Comparison of ENCODE assay signal across 9 cellular contexts in genomic region chr1:164602480-164603093, GRCh38. TPM values are rescaled to one million over a fixed set of nuclear protein-coding genes. Genes with fewer than 3 reads are reported as not detected.
DNase-seq lines count a peak whose midpoint lies in the region; ATAC-seq and TF ChIP-seq lines count a peak whose summit lies in the region.
"Had no signal": no experiment of that assay in that cellular context is flagged by ENCODE, and none has a peak within 500 bp of the region (broad histone marks: within the 10 kb centered on the region; RNA-seq: fewer than 3 reads in every experiment).

No MANE protein-coding gene starts in this region.

- CTCF ChIA-PET in PC-3 (lab: Charles Lee) = interaction anchor here (0.6 to 1.1 kb wide), 5 partner anchors 92 to 471 kb away, joined by 3 to 13 read pairs (median 4); no protein-coding TSS in a partner anchor

- no peaks in the 10 kb centered on the region for H3K4me1 Mint-ChIP-seq in activated naive CD8-positive, alpha-beta T cell treated with anti-CD3 and anti-CD28 coated beads for 36 hours
- H3K4me1 Mint-ChIP-seq in activated CD4-positive, alpha-beta T cell treated with anti-CD3 and anti-CD28 coated beads, Interleukin-2, amount 10 ng/mL, durations not matched to agents 24 days and 14 days = no peaks in the 10 kb centered on the region

- H3F3A ChIP-seq in PC-3 (ENCODE audit: low read length, unreplicated experiment) = no peaks in the 10 kb centered on the region

- no peaks in the 10 kb centered on the region for H3K9me2 ChIP-seq in PC-3 (replicated peaks; ENCODE audit: low read length)

- peaks cover 33% of the 10 kb centered on the region for H3K4me1 ChIP-seq in PC-3 (ENCODE audit: insufficient read depth, low read length)
- peaks cover 5% of the 10 kb centered on the region for H3K4me1 ChIP-seq in foreskin keratinocyte

- no peak for TF ChIP-seq CTCF in PC-3 (conservative IDR thresholded peaks at IDR 0.05; ENCODE audit: low read depth, low read length)
- TF ChIP-seq CTCF in foreskin keratinocyte (conservative IDR thresholded peaks at IDR 0.05) = peak; percentile 25

- DNase-seq in EH (ENCODE audit: low read depth) = peak; percentile 72
- peak; percentile 37 for DNase-seq in PC-3
- peak in 1 of 2 donors; percentile 41 for DNase-seq in foreskin keratinocyte
- DNase-seq in putamen (ENCODE audit: low spot score) = peak; percentile 41
- DNase-seq in activated naive CD8-positive, alpha-beta T cell treated with anti-CD3 and anti-CD28 coated beads for 36 hours = no peak
- no peak for DNase-seq in activated CD4-positive, alpha-beta T cell treated with anti-CD3 and anti-CD28 coated beads, Interleukin-2, amount 10 ng/mL, durations not matched to agents 24 days and 14 days
- DNase-seq in activated naive CD4-positive, alpha-beta T cell treated with anti-CD3 and anti-CD28 coated beads, Interleukin-2, amount 50 U/mL, for 16 hours = no peak

- H3K4me3 ChIP-seq in PC-3 (ENCODE audit: low read length) = peak overlapping the region; percentile 37

- H3K9ac ChIP-seq in PC-3 (ENCODE audit: low read length) = no peak overlapping the region

- peak overlapping the region; percentile 76 for H3K4me2 ChIP-seq in PC-3 (ENCODE audit: low read length)

- H3K9me3 Mint-ChIP-seq in activated naive CD8-positive, alpha-beta T cell treated with anti-CD3 and anti-CD28 coated beads for 36 hours = no peaks in the 10 kb centered on the region
- no peaks in the 10 kb centered on the region for H3K9me3 Mint-ChIP-seq in activated CD4-positive, alpha-beta T cell treated with anti-CD3 and anti-CD28 coated beads, Interleukin-2, amount 10 ng/mL, durations not matched to agents 24 days and 14 days

- H3K27ac ChIP-seq in PC-3 (ENCODE audit: low read length) (no peak overlapping the region), foreskin keratinocyte (peak overlapping the region; percentile 38)

- H3K27ac Mint-ChIP-seq in activated naive CD8-positive, alpha-beta T cell treated with anti-CD3 and anti-CD28 coated beads for 36 hours = no peak overlapping the region
- no peak overlapping the region for H3K27ac Mint-ChIP-seq in activated CD4-positive, alpha-beta T cell treated with anti-CD3 and anti-CD28 coated beads, Interleukin-2, amount 10 ng/mL, durations not matched to agents 24 days and 14 days
- H3K27ac Mint-ChIP-seq: activated naive CD8-positive, alpha-beta T cell had no signal

- BruUV-seq in PC-3 (replicated peaks; lab: Mats Ljungman, UMichigan) = no TSS peak

- H3K79me2 ChIP-seq in PC-3 (ENCODE audit: low read length) = no peaks in the 10 kb centered on the region

- no peaks in the 10 kb centered on the region for H4K20me1 ChIP-seq in PC-3 (ENCODE audit: low read length)

- peaks cover 8% of the 10 kb centered on the region for H3K27me3 Mint-ChIP-seq in activated naive CD8-positive, alpha-beta T cell treated with anti-CD3 and anti-CD28 coated beads for 36 hours
- no peaks in the 10 kb centered on the region for H3K27me3 Mint-ChIP-seq in activated CD4-positive, alpha-beta T cell treated with anti-CD3 and anti-CD28 coated beads, Interleukin-2, amount 10 ng/mL, durations not matched to agents 24 days and 14 days
- H3K27me3 Mint-ChIP-seq: activated naive CD8-positive, alpha-beta T cell had no signal

- POLR2A ChIA-PET in PC-3 (lab: Charles Lee; ENCODE audit: unreplicated experiment) = interaction anchor here (0.6 to 1.5 kb wide), 3 partner anchors 44 to 192 kb away, joined by 3 to 20 read pairs (median 9); partner anchors contain the start of gene PBX1

- peak overlapping the region; percentile 54 for H2AFZ ChIP-seq in PC-3 (ENCODE audit: low read length)

- H3K36me3 Mint-ChIP-seq in activated naive CD8-positive, alpha-beta T cell treated with anti-CD3 and anti-CD28 coated beads for 36 hours = no peaks in the 10 kb centered on the region
- no peaks in the 10 kb centered on the region for H3K36me3 Mint-ChIP-seq in activated CD4-positive, alpha-beta T cell treated with anti-CD3 and anti-CD28 coated beads, Interleukin-2, amount 10 ng/mL, durations not matched to agents 24 days and 14 days (ENCODE audit: low read depth)
- H3K36me3 Mint-ChIP-seq: activated naive CD8-positive, alpha-beta T cell had no signal

- intact Hi-C loops in PC-3 (cut with micrococcal nuclease) = loop anchor here (1.0 kb wide), 1 partner anchor 9 kb away; no protein-coding TSS in a partner anchor
- intact Hi-C loops in activated CD4-positive, alpha-beta T cell treated with anti-CD3 and anti-CD28 coated beads, Interleukin-2, amount 10 ng/mL, durations not matched to agents 24 days and 14 days (cut with micrococcal nuclease) = no loop called here

- no peaks in the 10 kb centered on the region for H3K27me3 ChIP-seq in PC-3 (ENCODE audit: low read length)
- no peaks in the 10 kb centered on the region for H3K27me3 ChIP-seq in foreskin keratinocyte

- ATAC-seq in PC-3 (peak; percentile 45), foreskin keratinocyte (peak; percentile 27), GM18520 (IDR thresholded peaks at IDR 0.05; ENCODE audit: unreplicated experiment) (no peak)

- no peaks in the 10 kb centered on the region for H3K9me3 ChIP-seq in PC-3 (ENCODE audit: low read length)

- no peaks in the 10 kb centered on the region for H3K36me3 ChIP-seq in PC-3 (ENCODE audit: low read depth, low read length)

- H3K4me3 Mint-ChIP-seq in activated naive CD8-positive, alpha-beta T cell treated with anti-CD3 and anti-CD28 coated beads for 36 hours = no peak overlapping the region
- no peak overlapping the region for H3K4me3 Mint-ChIP-seq in activated CD4-positive, alpha-beta T cell treated with anti-CD3 and anti-CD28 coated beads, Interleukin-2, amount 10 ng/mL, durations not matched to agents 24 days and 14 days
- H3K4me3 Mint-ChIP-seq: activated naive CD8-positive, alpha-beta T cell had no signal

RNA-seq across cellular contexts. Expression of gene PBX1, which starts 43.6 kb away (rescaled TPM):
- 8.4 and 9.8 TPM in 2 replicates for total RNA-seq in PC-3 (2014; rRNA removed)
- 2.8 and 3.3 TPM in 2 replicates for total RNA-seq in foreskin keratinocyte
- 1.1 and 1.3 TPM in 2 replicates for polyA plus RNA-seq in foreskin keratinocyte
- total RNA-seq in activated naive CD8-positive, alpha-beta T cell treated with anti-CD3 and anti-CD28 coated beads for 36 hours = under 1 TPM in 1 of 2 experiments, not detected in 1; 0.04 TPM
- not detected in 2 replicates for total RNA-seq in activated CD4-positive, alpha-beta T cell treated with anti-CD3 and anti-CD28 coated beads, Interleukin-2, amount 10 ng/mL, durations not matched to agents 24 days and 14 days

Comparison
In these comparisons a context has a peak if more than half of its experiments do, and no peak if none do; other contexts are left out.
1. DNase-seq: peak in EH (single experiment), PC-3 (single experiment) and putamen (single experiment); none in activated naive CD8-positive, alpha-beta T cell treated with anti-CD3 and anti-CD28 coated beads for 36 hours (single experiment), activated CD4-positive, alpha-beta T cell treated with anti-CD3 and anti-CD28 coated beads, Interleukin-2, amount 10 ng/mL, durations not matched to agents 24 days and 14 days (single experiment) and activated naive CD4-positive, alpha-beta T cell treated with anti-CD3 and anti-CD28 coated beads, Interleukin-2, amount 50 U/mL, for 16 hours (single experiment).